18 cellular contexts compared by ENCODE assay signal in genomic region chr18:41993151-41993550, GRCh38. TPM values are rescaled to one million over a fixed set of nuclear protein-coding genes. Genes with fewer than 3 reads are reported as not detected.
A peak's percentile ranks its signal among the peaks of the same experiment; 100 is the strongest.
DNase-seq lines count a peak whose midpoint lies in the region; ATAC-seq and TF ChIP-seq lines count a peak whose summit lies in the region.
"Had no signal": no experiment of that assay in that cellular context is flagged by ENCODE, and none has a peak within 500 bp of the region (broad histone marks: within the 10 kb centered on the region; RNA-seq: fewer than 3 reads in every experiment).

No MANE protein-coding gene starts in this region.

- no peaks in the 10 kb centered on the region for H3K27me3 ChIP-seq in Loucy (ENCODE audit: insufficient read depth, low read length, poor library complexity, severe bottlenecking)
- no peaks in the 10 kb centered on the region for H3K27me3 ChIP-seq in PC-3 (ENCODE audit: low read length)
- H3K27me3 ChIP-seq: MG63 had no signal

- POLR2A ChIA-PET in PC-3 (lab: Charles Lee; ENCODE audit: unreplicated experiment), result no interaction called here

- peaks cover 7 to 10% of the 10 kb centered on the region in 2 donors for H3K4me1 Mint-ChIP-seq in immature natural killer cell

- H3K36me3 ChIP-seq in Loucy (ENCODE audit: insufficient read depth, low read length) (peaks cover 50% of the 10 kb centered on the region), PC-3 (ENCODE audit: low read depth, low read length) (no peaks in the 10 kb centered on the region)

- no peaks in the 10 kb centered on the region for H4K20me1 ChIP-seq in Loucy (ENCODE audit: insufficient read depth, low read length, poor library complexity, severe bottlenecking)
- no peaks in the 10 kb centered on the region for H4K20me1 ChIP-seq in PC-3 (ENCODE audit: low read length)

- BruUV-seq in PC-3 (replicated peaks; lab: Mats Ljungman, UMichigan), result no TSS peak

- CTCF ChIA-PET in PC-3 (lab: Charles Lee), result no interaction called here

- ATAC-seq in PC-3 (peak; percentile 33; the same call in 1 of the 2 replicates), HG02884 (IDR thresholded peaks at IDR 0.05; ENCODE audit: unreplicated experiment) (no peak)

- H3K9ac ChIP-seq in Loucy (ENCODE audit: low read depth, low read length, poor library complexity, severe bottlenecking), result peak overlapping the region; percentile 49
- no peak overlapping the region for H3K9ac ChIP-seq in PC-3 (ENCODE audit: low read length)
- H3K9ac ChIP-seq: KMS-11 had no signal

- intact Hi-C loops in PC-3 (cut with micrococcal nuclease), result no loop called here

- no peaks in the 10 kb centered on the region for H3K9me2 ChIP-seq in Loucy (replicated peaks; ENCODE audit: low read depth, low read length)
- H3K9me2 ChIP-seq in PC-3 (replicated peaks; ENCODE audit: low read length), result no peaks in the 10 kb centered on the region

- H3K4me3 ChIP-seq in AG10803 (ENCODE audit: low read length) (no peak overlapping the region), Loucy (ENCODE audit: low read length, poor library complexity, severe bottlenecking) (no peak overlapping the region), PC-3 (ENCODE audit: low read length) (no peak overlapping the region), fibroblast of mammary gland (ENCODE audit: control insufficient read depth, low read depth, low read length) (no peak overlapping the region)
- H3K4me3 ChIP-seq: MG63 had no signal

- H3K27ac ChIP-seq in PC-3 (ENCODE audit: low read length), result 0 out of 2 replicates have a peak overlapping the region, but pooled peaks have one; percentile 11
- H3K27ac ChIP-seq: KMS-11 had no signal

- H3K79me2 ChIP-seq in Loucy (ENCODE audit: insufficient read depth, low read length), result peaks cover 13% of the 10 kb centered on the region
- H3K79me2 ChIP-seq in PC-3 (ENCODE audit: low read length), result no peaks in the 10 kb centered on the region

- peaks cover 32 to 48% (median 35%) of the 10 kb centered on the region in 3 donors for H3K36me3 Mint-ChIP-seq in immature natural killer cell

- H3K4me1 ChIP-seq in Loucy (ENCODE audit: insufficient read depth, low read length, poor library complexity, severe bottlenecking), result peaks cover 71% of the 10 kb centered on the region
- peaks cover 7% of the 10 kb centered on the region for H3K4me1 ChIP-seq in PC-3 (ENCODE audit: insufficient read depth, low read length)

- H3K27ac Mint-ChIP-seq in immature natural killer cell, result no peak overlapping the region

- TF ChIP-seq CTCF in AG10803 (conservative IDR thresholded peaks at IDR 0.05; ENCODE audit: low read length), result no peak
- no peak for TF ChIP-seq CTCF in Loucy (conservative IDR thresholded peaks at IDR 0.05; ENCODE audit: low read length)
- no peak for TF ChIP-seq CTCF in PC-3 (conservative IDR thresholded peaks at IDR 0.05; ENCODE audit: low read depth, low read length)
- TF ChIP-seq CTCF in fibroblast of mammary gland (conservative IDR thresholded peaks at IDR 0.05; ENCODE audit: control insufficient read depth, insufficient read depth, low read depth, low read length), result no peak

- H3K9me3 ChIP-seq in Loucy (ENCODE audit: insufficient read depth, low read depth, low read length) (no peaks in the 10 kb centered on the region), PC-3 (ENCODE audit: low read length) (no peaks in the 10 kb centered on the region)
- H3K9me3 ChIP-seq: MG63 had no signal

- H2AFZ ChIP-seq in Loucy (ENCODE audit: low read length) (no peak overlapping the region), PC-3 (ENCODE audit: low read length) (no peak overlapping the region)

- H3K27me3 Mint-ChIP-seq in immature natural killer cell (ENCODE audit: low read depth in 3 of 3), result no peaks in the 10 kb centered on the region

- DNase-seq in AG10803 (ENCODE audit: low read depth) (peak; percentile 7), PC-3 (no peak), fibroblast of mammary gland (ENCODE audit: low read depth) (peak; percentile 34), NCI-H510A (lab: John Stamatoyannopoulos, UW) (no peak), immature natural killer cell (no peak), retina (no peak)
- DNase-seq: AML-193, COR-L47, GOT3, MG63, NCI-H1417 treated with DMSO at 0.1 percent for 48 hours, NCI-H2029, NCI-H524, Right ventricle myocardium superior had no signal

- H3F3A ChIP-seq in Loucy (ENCODE audit: low read depth), result peaks cover 5% of the 10 kb centered on the region; the same call in 1 of the 2 replicates
- H3F3A ChIP-seq in PC-3 (ENCODE audit: low read length, unreplicated experiment), result no peaks in the 10 kb centered on the region

- no peak overlapping the region for H3K4me3 Mint-ChIP-seq in immature natural killer cell
- H3K4me3 Mint-ChIP-seq: CD14-positive monocyte had no signal

- peak overlapping the region; percentile 49 for H3K4me2 ChIP-seq in Loucy (ENCODE audit: low read depth, low read length, poor library complexity, severe bottlenecking)
- H3K4me2 ChIP-seq in PC-3 (ENCODE audit: low read length), result no peak overlapping the region
- H3K4me2 ChIP-seq: KMS-11 had no signal

- H3K9me3 Mint-ChIP-seq in immature natural killer cell, result no peaks in the 10 kb centered on the region
- H3K9me3 Mint-ChIP-seq: CD14-positive monocyte had no signal

RNA-seq across cellular contexts. Expression of gene PIK3C3, which starts 38.1 kb away (rescaled TPM):
- total RNA-seq in PC-3 (2014; rRNA removed), result 13.4 and 25.9 TPM in 2 replicates
- 10 to 100 TPM; 23.4 to 47.0 (median 28.1) TPM for polyA plus RNA-seq in immature natural killer cell

Comparison
In these comparisons a context has a peak if more than half of its experiments do, and no peak if none do; other contexts are left out.
1. DNase-seq: peak in AG10803 (single experiment) and fibroblast of mammary gland (single experiment); none in PC-3 (single experiment), NCI-H510A (single experiment), immature natural killer cell (0 of 3) and retina (single experiment).